Comparison of ENCODE assay signal across 8 cellular contexts in genomic region chr5:26700759-26701384, GRCh38.
DNase-seq lines count a peak whose midpoint lies in the region; ATAC-seq and TF ChIP-seq lines count a peak whose summit lies in the region.
"Had no signal": no experiment of that assay in that cellular context is flagged by ENCODE, and none has a peak within 500 bp of the region (broad histone marks: within the 10 kb centered on the region; RNA-seq: fewer than 3 reads in every experiment).

No MANE protein-coding gene starts in this region.

- no peaks in the 10 kb centered on the region for H3K27me3 Mint-ChIP-seq in T-helper 17 cell
- H3K27me3 Mint-ChIP-seq: stimulated activated naive B cell treated with anti-CD40 and anti-IgM and Interleukin-4, amounts not matched to agents 10 μg/mL and 1 μg/mL and 100 μg/mL, for 72 hours had no signal

- no peaks in the 10 kb centered on the region for H3K36me3 Mint-ChIP-seq in T-helper 17 cell (ENCODE audit: low read depth)
- H3K36me3 Mint-ChIP-seq: stimulated activated naive B cell treated with anti-CD40 and anti-IgM and Interleukin-4, amounts not matched to agents 10 μg/mL and 1 μg/mL and 100 μg/mL, for 72 hours had no signal

- no peaks in the 10 kb centered on the region for H3K9me3 ChIP-seq in Loucy (ENCODE audit: insufficient read depth, low read depth, low read length)
- no peaks in the 10 kb centered on the region for H3K9me3 ChIP-seq in PC-3 (ENCODE audit: low read length)
- H3K9me3 ChIP-seq in upper lobe of right lung, result no peaks in the 10 kb centered on the region
- no peaks in the 10 kb centered on the region for H3K9me3 ChIP-seq in T-helper 17 cell (ENCODE audit: control insufficient read depth, low read length, poor library complexity, severe bottlenecking)

- H4K20me1 ChIP-seq in Loucy (ENCODE audit: insufficient read depth, low read length, poor library complexity, severe bottlenecking) (no peaks in the 10 kb centered on the region), PC-3 (ENCODE audit: low read length) (no peaks in the 10 kb centered on the region)

- H2AFZ ChIP-seq in Loucy (ENCODE audit: low read length) (no peak overlapping the region), PC-3 (ENCODE audit: low read length) (no peak overlapping the region)

- no peaks in the 10 kb centered on the region for H3K79me2 ChIP-seq in Loucy (ENCODE audit: insufficient read depth, low read length)
- H3K79me2 ChIP-seq in PC-3 (ENCODE audit: low read length), result no peaks in the 10 kb centered on the region

- H3K9me2 ChIP-seq in Loucy (replicated peaks; ENCODE audit: low read depth, low read length), result no peaks in the 10 kb centered on the region
- no peaks in the 10 kb centered on the region for H3K9me2 ChIP-seq in PC-3 (replicated peaks; ENCODE audit: low read length)

- no TSS peak for BruUV-seq in PC-3 (replicated peaks; lab: Mats Ljungman, UMichigan)

- H3K4me1 Mint-ChIP-seq in T-helper 17 cell, result no peaks in the 10 kb centered on the region
- H3K4me1 Mint-ChIP-seq: stimulated activated naive B cell treated with anti-CD40 and anti-IgM and Interleukin-4, amounts not matched to agents 10 μg/mL and 1 μg/mL and 100 μg/mL, for 72 hours had no signal

- H3K4me3 ChIP-seq in Loucy (ENCODE audit: low read length, poor library complexity, severe bottlenecking), result no peak overlapping the region
- H3K4me3 ChIP-seq in PC-3 (ENCODE audit: low read length), result no peak overlapping the region
- H3K4me3 ChIP-seq in upper lobe of right lung, result no peak overlapping the region

- H3F3A ChIP-seq in Loucy (ENCODE audit: low read depth), result no peaks in the 10 kb centered on the region
- H3F3A ChIP-seq in PC-3 (ENCODE audit: low read length, unreplicated experiment), result no peaks in the 10 kb centered on the region

- no peak overlapping the region for H3K4me3 Mint-ChIP-seq in T-helper 17 cell
- H3K4me3 Mint-ChIP-seq: stimulated activated naive B cell treated with anti-CD40 and anti-IgM and Interleukin-4, amounts not matched to agents 10 μg/mL and 1 μg/mL and 100 μg/mL, for 72 hours had no signal

- no peaks in the 10 kb centered on the region for H3K4me1 ChIP-seq in Loucy (ENCODE audit: insufficient read depth, low read length, poor library complexity, severe bottlenecking)
- no peaks in the 10 kb centered on the region for H3K4me1 ChIP-seq in PC-3 (ENCODE audit: insufficient read depth, low read length)
- H3K4me1 ChIP-seq in upper lobe of right lung, result no peaks in the 10 kb centered on the region

- H3K36me3 ChIP-seq in Loucy (ENCODE audit: insufficient read depth, low read length) (no peaks in the 10 kb centered on the region), PC-3 (ENCODE audit: low read depth, low read length) (no peaks in the 10 kb centered on the region), upper lobe of right lung (no peaks in the 10 kb centered on the region)

- H3K27me3 ChIP-seq in Loucy (ENCODE audit: insufficient read depth, low read length, poor library complexity, severe bottlenecking) (no peaks in the 10 kb centered on the region), PC-3 (ENCODE audit: low read length) (no peaks in the 10 kb centered on the region), upper lobe of right lung (no peaks in the 10 kb centered on the region)

- no peak overlapping the region for H3K27ac ChIP-seq in PC-3 (ENCODE audit: low read length)
- H3K27ac ChIP-seq in upper lobe of right lung, result no peak overlapping the region

- POLR2A ChIA-PET in PC-3 (lab: Charles Lee; ENCODE audit: unreplicated experiment), result no interaction called here

- peak; percentile 71 for TF ChIP-seq CTCF in Loucy (conservative IDR thresholded peaks at IDR 0.05; ENCODE audit: low read length)
- TF ChIP-seq CTCF in PC-3 (conservative IDR thresholded peaks at IDR 0.05; ENCODE audit: low read depth, low read length), result peak; percentile 89
- TF ChIP-seq CTCF in upper lobe of right lung (IDR thresholded peaks at IDR 0.05), result peak; percentile 35

- H3K4me2 ChIP-seq in Loucy (ENCODE audit: low read depth, low read length, poor library complexity, severe bottlenecking), result no peak overlapping the region
- H3K4me2 ChIP-seq in PC-3 (ENCODE audit: low read length), result no peak overlapping the region

- TF ChIP-seq POLR2A in erythroblast (IDR thresholded peaks at IDR 0.05; ENCODE audit: low read length), result no peak

- H3K9ac ChIP-seq in Loucy (ENCODE audit: low read depth, low read length, poor library complexity, severe bottlenecking), result no peak overlapping the region
- no peak overlapping the region for H3K9ac ChIP-seq in PC-3 (ENCODE audit: low read length)

- H3K27ac Mint-ChIP-seq in T-helper 17 cell, result no peak overlapping the region
- H3K27ac Mint-ChIP-seq: stimulated activated naive B cell treated with anti-CD40 and anti-IgM and Interleukin-4, amounts not matched to agents 10 μg/mL and 1 μg/mL and 100 μg/mL, for 72 hours had no signal

- DNase-seq in PC-3 (peak; percentile 75), erythroblast (lab: John Stamatoyannopoulos, UW) (peak; percentile 19 to 35), upper lobe of right lung (no peak), GM19238 (ENCODE audit: insufficient read length, low spot score) (no peak), T-helper 17 cell (no peak)
- DNase-seq: stimulated activated naive B cell treated with anti-CD40 and anti-IgM and Interleukin-4, amounts not matched to agents 10 μg/mL and 1 μg/mL and 100 μg/mL, for 72 hours had no signal

- CTCF ChIA-PET in PC-3 (lab: Charles Lee), result interaction anchor here (0.6 to 1.1 kb wide), 8 partner anchors 215 to 934 kb away, joined by 3 to 4 read pairs (median 3); no protein-coding TSS in a partner anchor

- intact Hi-C loops in PC-3 (cut with micrococcal nuclease) (loop anchor here (1.0 to 5.0 kb wide), 4 partner anchors 214 to 934 kb away; no protein-coding TSS in a partner anchor), upper lobe of right lung (cut with DNase I) (no loop called here)

- ATAC-seq in GM18867 (IDR thresholded peaks at IDR 0.05; ENCODE audit: unreplicated experiment) (peak; percentile 61), PC-3 (peak; percentile 82), upper lobe of right lung (peak; percentile 29), T-helper 17 cell (no peak)

Comparison
In these comparisons a context has a peak if more than half of its experiments do, and no peak if none do; other contexts are left out.
1. CTCF ChIP-seq: peak in every context shown above with its lines; median percentile 89 in PC-3; 71 in Loucy; 35 in upper lobe of right lung.
2. DNase-seq: peak in PC-3 (single experiment) and erythroblast (2 of 2); none in upper lobe of right lung (single experiment), GM19238 (single experiment) and T-helper 17 cell (0 of 3).